Comparison of ENCODE assay signal across 8 cellular contexts in the genomic region with DNA sequence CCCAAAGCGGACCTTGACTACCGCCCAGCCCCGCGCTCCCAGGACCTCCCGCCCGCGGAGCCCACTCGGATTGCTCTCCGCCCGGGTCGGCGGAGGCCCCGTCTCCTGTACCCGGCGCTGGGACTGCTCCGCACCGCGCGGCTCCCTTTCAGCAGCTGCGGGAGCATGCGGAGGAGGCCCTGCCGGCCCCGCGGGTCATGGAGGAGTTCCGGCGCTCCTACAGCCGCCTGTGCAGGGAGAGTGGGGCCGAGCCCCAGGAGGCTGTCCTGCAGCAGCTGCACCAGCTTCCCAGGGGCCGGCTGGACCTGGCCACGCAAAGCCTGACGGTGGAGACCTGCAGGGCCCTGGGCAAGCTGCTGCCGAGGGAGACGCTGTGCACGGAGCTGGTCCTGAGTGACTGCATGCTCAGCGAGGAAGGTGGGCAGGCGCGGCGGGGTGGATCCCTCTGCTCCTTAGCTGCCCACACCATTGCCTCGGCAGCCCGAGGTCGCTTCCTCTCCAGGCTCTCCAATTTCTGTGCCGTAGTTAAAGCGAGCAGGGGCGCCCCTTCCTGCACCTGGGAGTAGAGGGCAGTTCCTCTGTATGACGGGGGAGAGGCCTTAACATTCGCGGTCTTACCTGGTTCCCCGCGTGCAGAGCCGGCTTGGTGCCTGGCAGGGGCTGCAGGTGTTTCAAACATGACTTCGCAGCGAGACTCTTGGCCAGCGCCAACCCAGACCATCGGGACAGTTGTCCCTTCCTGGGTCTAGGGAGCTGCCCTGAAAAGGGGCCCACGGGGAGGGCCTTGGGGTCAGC. TPM values are rescaled to one million over a fixed set of nuclear protein-coding genes. Genes with fewer than 3 reads are reported as not detected.
DNase-seq lines count a peak whose midpoint lies in the region; ATAC-seq, FAIRE-seq and TF ChIP-seq lines count a peak whose summit lies in the region.

No MANE protein-coding gene starts in this region.

- TF ChIP-seq EP300 in A549 (IDR thresholded peaks at IDR 0.05) = no peak

- TF ChIP-seq CTCF in A549 (IDR thresholded peaks at IDR 0.05) (no peak), esophagus squamous epithelium (IDR thresholded peaks at IDR 0.05) (no peak), osteocyte (IDR thresholded peaks at IDR 0.05) (no peak)

- H3K36me3 Mint-ChIP-seq in T-helper 1 cell treated with Interleukin-12 subunit alpha and Interleukin-12 subunit beta and Interleukin-4 antibody, amounts not matched to agents 30 μg/mL and 1 μg/mL, for 36 hours (ENCODE audit: low read depth) = peaks cover 3% of the 10 kb centered on the region
- H3K36me3 Mint-ChIP-seq in osteocyte (ENCODE audit: unreplicated experiment) = no peaks in the 10 kb centered on the region

- H3K36me3 ChIP-seq in esophagus squamous epithelium = peaks cover 0 to 20% (median 0%) of the 10 kb centered on the region in 3 donors

- no peak for TF ChIP-seq POLR2A in A549 (IDR thresholded peaks at IDR 0.05; ENCODE audit: low read length)
- TF ChIP-seq POLR2A in esophagus squamous epithelium (IDR thresholded peaks at IDR 0.05) = no peak

- peak; percentile 5 to 14; a peak in 5 of 6 replicates for ATAC-seq in A549
- peak; percentile 0 for ATAC-seq in HG03196 (IDR thresholded peaks at IDR 0.05; ENCODE audit: unreplicated experiment)

- POLR2A ChIA-PET in A549 (lab: Yijun Ruan, JAX) = interaction anchor here (0.9 to 3.9 kb wide), 9 partner anchors 9 to 96 kb away, joined by 3 to 38 read pairs (median 4); a partner anchor contains a TSS

- no peaks in the 10 kb centered on the region for H3K27me3 Mint-ChIP-seq in T-helper 1 cell treated with Interleukin-12 subunit alpha and Interleukin-12 subunit beta and Interleukin-4 antibody, amounts not matched to agents 30 μg/mL and 1 μg/mL, for 36 hours (ENCODE audit: low read depth)
- H3K27me3 Mint-ChIP-seq in osteocyte (ENCODE audit: unreplicated experiment) = no peaks in the 10 kb centered on the region

- H3K27ac ChIP-seq in A549 (peak overlapping the region; percentile 77 to 86), esophagus squamous epithelium (peak overlapping the region; percentile 37 to 71 (median 57))

- H3K4me3 ChIP-seq in A549 = peak overlapping the region; percentile 66
- peak overlapping the region; percentile 62 to 97 (median 82) for H3K4me3 ChIP-seq in esophagus squamous epithelium

- peak overlapping the region; percentile 93 for H3K4me2 ChIP-seq in A549

- peak overlapping the region; percentile 79 for H3K4me3 Mint-ChIP-seq in T-helper 1 cell treated with Interleukin-12 subunit alpha and Interleukin-12 subunit beta and Interleukin-4 antibody, amounts not matched to agents 30 μg/mL and 1 μg/mL, for 36 hours
- H3K4me3 Mint-ChIP-seq in osteocyte (ENCODE audit: unreplicated experiment) = peak overlapping the region; percentile 77

- H3K9me3 Mint-ChIP-seq in T-helper 1 cell treated with Interleukin-12 subunit alpha and Interleukin-12 subunit beta and Interleukin-4 antibody, amounts not matched to agents 30 μg/mL and 1 μg/mL, for 36 hours = no peaks in the 10 kb centered on the region
- no peaks in the 10 kb centered on the region for H3K9me3 Mint-ChIP-seq in osteocyte (ENCODE audit: unreplicated experiment)

- no peak for TF ChIP-seq RAD21 in A549 (conservative IDR thresholded peaks at IDR 0.05 in 1 of 2, IDR thresholded peaks at IDR 0.05 in 1 of 2)

- intact Hi-C loops in esophagus squamous epithelium (cut with DNase I) = loop anchor here (2.0 kb wide), 1 partner anchor 65 kb away; no protein-coding TSS in a partner anchor

- WGBS in A549 (ENCODE audit: missing lambda C conversion rate) = 44% methylated on average over 20 of the region's 55 CpGs
- 3% methylated on average over 28 of the region's 55 CpGs; no CpG with 5 or more reads in 1 of the 2 donors for WGBS in esophagus squamous epithelium, 2 donors

- H3K4me1 ChIP-seq in A549 = peaks cover 33% of the 10 kb centered on the region
- H3K4me1 ChIP-seq in esophagus squamous epithelium = peaks cover 25 to 52% (median 30%) of the 10 kb centered on the region in 3 donors

- DNase-seq in A549 (ENCODE audit: low read depth in 1 of 2, low spot score in 1 of 2) = peak in 1 of 2 experiments; percentile 39
- peak; percentile 43 for DNase-seq in GM03348 (ENCODE audit: low spot score)
- DNase-seq in esophagus squamous epithelium (lab: John Stamatoyannopoulos, UW) = no peak
- DNase-seq in osteocyte (ENCODE audit: extremely low spot score, unreplicated experiment) = no peak
- DNase-seq in T-helper 9 cell = no peak
- no peak for DNase-seq in GOT3 (lab: John Stamatoyannopoulos, UW)

- H3K4me1 Mint-ChIP-seq in T-helper 1 cell treated with Interleukin-12 subunit alpha and Interleukin-12 subunit beta and Interleukin-4 antibody, amounts not matched to agents 30 μg/mL and 1 μg/mL, for 36 hours (ENCODE audit: low read depth) = peaks cover 15% of the 10 kb centered on the region
- peaks cover 22% of the 10 kb centered on the region for H3K4me1 Mint-ChIP-seq in osteocyte (ENCODE audit: unreplicated experiment)

- FAIRE-seq in A549 (lab: Jason Lieb, UNC) = no peak

- H3K27me3 ChIP-seq in esophagus squamous epithelium = no peaks in the 10 kb centered on the region

- H3K27ac Mint-ChIP-seq in T-helper 1 cell treated with Interleukin-12 subunit alpha and Interleukin-12 subunit beta and Interleukin-4 antibody, amounts not matched to agents 30 μg/mL and 1 μg/mL, for 36 hours = peak overlapping the region; percentile 45
- no peak overlapping the region for H3K27ac Mint-ChIP-seq in osteocyte (ENCODE audit: unreplicated experiment)

- CTCF ChIA-PET in A549 (lab: Yijun Ruan, JAX) = interaction anchor here (0.7 to 33.2 kb wide), 9 partner anchors 14 to 135 kb away, joined by 3 to 794 read pairs (median 52); a partner anchor contains a TSS

- H3K9me3 ChIP-seq in A549 = no peaks in the 10 kb centered on the region
- H3K9me3 ChIP-seq in esophagus squamous epithelium = no peaks in the 10 kb centered on the region

TF ChIP-seq in A549, 52 proteins besides CTCF, POLR2A, EP300 and RAD21:
- TF ChIP-seq RNF2 (IDR thresholded peaks at IDR 0.05; ENCODE audit: borderline replicate concordance, low read depth) = peak; percentile 76; the same call in 1 of the 2 replicates
- TF ChIP-seq CHD4 (IDR thresholded peaks at IDR 0.05; ENCODE audit: borderline replicate concordance) = no peak
- peak; percentile 26; the same call in 1 of the 2 replicates for TF ChIP-seq PHF8 (IDR thresholded peaks at IDR 0.05; ENCODE audit: borderline replicate concordance, low read depth)

RNA-seq across cellular contexts. Expression of a gene that starts 0.5 kb away (rescaled TPM):
- polyA plus RNA-seq in A549 (2011; rRNA removed) = 6.0 and 6.4 TPM in 2 replicates
- 24.4 and 25.8 TPM in 2 replicates for polyA plus RNA-seq in A549 (2012; cell fraction: cytosol; rRNA removed)
- 100 and 111 TPM in 2 replicates for polyA plus RNA-seq in A549 (2012; cell fraction: nucleus; rRNA removed)
- polyA plus RNA-seq in A549 (2017; fragmentation: RNase III; extraction: RNeasy Plus Mini Kit Qiagen cat#74134 plus additional on column Dnase treatment) = 19.1 to 24.5 TPM (median 21.6 TPM) in 3 replicates
- polyA minus RNA-seq in A549 (2011; rRNA and poly(A)+ RNA removed) = 4.9 and 7.3 TPM in 2 replicates
- total RNA-seq in esophagus squamous epithelium = 10 to 100 TPM in 3 of 4 donors, 1 to 10 TPM in 1; 9.7 to 21.2 (median 18.3) TPM
- total RNA-seq in osteocyte = 9.4 and 9.8 TPM in 2 replicates

RNA-seq across cellular contexts. Expression of a gene that starts 1.0 kb away (rescaled TPM):
- 79.4 and 80.5 TPM in 2 replicates for polyA plus RNA-seq in A549 (2011; rRNA removed)
- 316 and 327 TPM in 2 replicates for polyA plus RNA-seq in A549 (2012; cell fraction: cytosol; rRNA removed)
- 248 and 268 TPM in 2 replicates for polyA plus RNA-seq in A549 (2012; cell fraction: nucleus; rRNA removed)
- polyA plus RNA-seq in A549 (2017; fragmentation: RNase III; extraction: RNeasy Plus Mini Kit Qiagen cat#74134 plus additional on column Dnase treatment) = 208 to 231 TPM (median 222 TPM) in 3 replicates
- 24.3 and 28.4 TPM in 2 replicates for polyA minus RNA-seq in A549 (2011; rRNA and poly(A)+ RNA removed)
- 100 to 1,000 TPM in 2 of 4 donors, 10 to 100 TPM in 2; 52.1 to 144 (median 106) TPM for total RNA-seq in esophagus squamous epithelium
- total RNA-seq in osteocyte = 29.4 and 31.7 TPM in 2 replicates

RNA-seq across cellular contexts. Expression of a gene that starts 7.8 kb away (rescaled TPM):
- polyA plus RNA-seq in A549 (2011; rRNA removed) (9.9 and 11.9 TPM in 2 replicates), A549 (2017; fragmentation: RNase III; extraction: RNeasy Plus Mini Kit Qiagen cat#74134 plus additional on column Dnase treatment) (19.9 to 21.0 TPM (median 20.4 TPM) in 3 replicates)
- 53.3 and 57.6 TPM in 2 replicates for polyA plus RNA-seq in A549 (2012; cell fraction: cytosol; rRNA removed)
- polyA plus RNA-seq in A549 (2012; cell fraction: nucleus; rRNA removed) = 101 and 106 TPM in 2 replicates
- 8.4 and 9.7 TPM in 2 replicates for polyA minus RNA-seq in A549 (2011; rRNA and poly(A)+ RNA removed)
- total RNA-seq in esophagus squamous epithelium (10 to 100 TPM in 1 of 4 donors, 1 to 10 TPM in 3; 4.9 to 10.4 (median 7.0) TPM), osteocyte (19.4 and 21.8 TPM in 2 replicates)

RNA-seq across cellular contexts. Expression of a gene that starts 13.9 kb away (rescaled TPM):
- polyA plus RNA-seq in A549 (2011; rRNA removed) = 39.3 and 48.3 TPM in 2 replicates
- 188 and 204 TPM in 2 replicates for polyA plus RNA-seq in A549 (2012; cell fraction: cytosol; rRNA removed)
- polyA plus RNA-seq in A549 (2012; cell fraction: nucleus; rRNA removed) = 208 and 243 TPM in 2 replicates
- polyA plus RNA-seq in A549 (2017; fragmentation: RNase III; extraction: RNeasy Plus Mini Kit Qiagen cat#74134 plus additional on column Dnase treatment) = 62.0 to 70.7 TPM (median 69.6 TPM) in 3 replicates
- 46.9 and 54.2 TPM in 2 replicates for polyA minus RNA-seq in A549 (2011; rRNA and poly(A)+ RNA removed)
- total RNA-seq in esophagus squamous epithelium = 100 to 1,000 TPM in 3 of 4 donors, 10 to 100 TPM in 1; 89.1 to 162 (median 135) TPM
- total RNA-seq in osteocyte = 69.0 and 71.0 TPM in 2 replicates

RNA-seq across cellular contexts. Expression of a gene that starts 28.0 kb away (rescaled TPM):
- 8.4 and 8.9 TPM in 2 replicates for polyA plus RNA-seq in A549 (2011; rRNA removed)
- polyA plus RNA-seq in A549 (2012; cell fraction: cytosol; rRNA removed) = 18.8 and 28.0 TPM in 2 replicates
- polyA plus RNA-seq in A549 (2012; cell fraction: nucleus; rRNA removed) = 72.7 and 93.7 TPM in 2 replicates
- 21.3 to 31.5 TPM (median 25.7 TPM) in 3 replicates for polyA plus RNA-seq in A549 (2017; fragmentation: RNase III; extraction: RNeasy Plus Mini Kit Qiagen cat#74134 plus additional on column Dnase treatment)
- 16.0 and 17.5 TPM in 2 replicates for polyA minus RNA-seq in A549 (2011; rRNA and poly(A)+ RNA removed)
- total RNA-seq in esophagus squamous epithelium = 10 to 100 TPM; 24.9 to 38.1 (median 31.2) TPM
- 37.3 and 41.0 TPM in 2 replicates for total RNA-seq in osteocyte
